Comparison of ENCODE assay signal across 1 cellular context in genomic region chr3:113773381-113773780, GRCh38.
TF ChIP-seq lines count a peak whose summit lies in the region.

No MANE protein-coding gene starts in this region.

TF ChIP-seq in HepG2, 621 proteins besides CTCF, POLR2A, EP300 and RAD21 (continued from another document):
- TF ChIP-seq DDIT3 (CRISPR knock-in tag; IDR thresholded peaks at IDR 0.05) (no peak), TAF1 (CRISPR knock-in tag; IDR thresholded peaks at IDR 0.05) (no peak), CBX1 (IDR thresholded peaks at IDR 0.05; ENCODE audit: low read depth) (no peak), MYNN (CRISPR knock-in tag; IDR thresholded peaks at IDR 0.05; ENCODE audit: low read depth) (no peak), SIN3B (IDR thresholded peaks at IDR 0.05; ENCODE audit: low read length) (no peak), ZBTB26 (CRISPR knock-in tag; IDR thresholded peaks at IDR 0.05; ENCODE audit: borderline replicate concordance) (no peak)
- TF ChIP-seq, protein P1, sequence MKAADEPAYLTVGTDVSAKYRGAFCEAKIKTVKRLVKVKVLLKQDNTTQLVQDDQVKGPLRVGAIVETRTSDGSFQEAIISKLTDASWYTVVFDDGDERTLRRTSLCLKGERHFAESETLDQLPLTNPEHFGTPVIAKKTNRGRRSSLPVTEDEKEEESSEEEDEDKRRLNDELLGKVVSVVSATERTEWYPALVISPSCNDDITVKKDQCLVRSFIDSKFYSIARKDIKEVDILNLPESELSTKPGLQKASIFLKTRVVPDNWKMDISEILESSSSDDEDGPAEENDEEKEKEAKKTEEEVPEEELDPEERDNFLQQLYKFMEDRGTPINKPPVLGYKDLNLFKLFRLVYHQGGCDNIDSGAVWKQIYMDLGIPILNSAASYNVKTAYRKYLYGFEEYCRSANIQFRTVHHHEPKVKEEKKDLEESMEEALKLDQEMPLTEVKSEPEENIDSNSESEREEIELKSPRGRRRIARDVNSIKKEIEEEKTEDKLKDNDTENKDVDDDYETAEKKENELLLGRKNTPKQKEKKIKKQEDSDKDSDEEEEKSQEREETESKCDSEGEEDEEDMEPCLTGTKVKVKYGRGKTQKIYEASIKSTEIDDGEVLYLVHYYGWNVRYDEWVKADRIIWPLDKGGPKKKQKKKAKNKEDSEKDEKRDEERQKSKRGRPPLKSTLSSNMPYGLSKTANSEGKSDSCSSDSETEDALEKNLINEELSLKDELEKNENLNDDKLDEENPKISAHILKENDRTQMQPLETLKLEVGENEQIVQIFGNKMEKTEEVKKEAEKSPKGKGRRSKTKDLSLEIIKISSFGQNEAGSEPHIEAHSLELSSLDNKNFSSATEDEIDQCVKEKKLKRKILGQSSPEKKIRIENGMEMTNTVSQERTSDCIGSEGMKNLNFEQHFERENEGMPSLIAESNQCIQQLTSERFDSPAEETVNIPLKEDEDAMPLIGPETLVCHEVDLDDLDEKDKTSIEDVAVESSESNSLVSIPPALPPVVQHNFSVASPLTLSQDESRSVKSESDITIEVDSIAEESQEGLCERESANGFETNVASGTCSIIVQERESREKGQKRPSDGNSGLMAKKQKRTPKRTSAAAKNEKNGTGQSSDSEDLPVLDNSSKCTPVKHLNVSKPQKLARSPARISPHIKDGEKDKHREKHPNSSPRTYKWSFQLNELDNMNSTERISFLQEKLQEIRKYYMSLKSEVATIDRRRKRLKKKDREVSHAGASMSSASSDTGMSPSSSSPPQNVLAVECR (CRISPR knock-in tag; IDR thresholded peaks at IDR 0.05; ENCODE audit: borderline replicate concordance), result no peak
- TF ChIP-seq, protein P2, sequence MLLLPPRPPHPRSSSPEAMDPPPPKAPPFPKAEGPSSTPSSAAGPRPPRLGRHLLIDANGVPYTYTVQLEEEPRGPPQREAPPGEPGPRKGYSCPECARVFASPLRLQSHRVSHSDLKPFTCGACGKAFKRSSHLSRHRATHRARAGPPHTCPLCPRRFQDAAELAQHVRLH (CRISPR knock-in tag; IDR thresholded peaks at IDR 0.05; ENCODE audit: borderline replicate concordance, low read depth), result no peak
